8 cellular contexts compared by ENCODE assay signal in the genomic region with DNA sequence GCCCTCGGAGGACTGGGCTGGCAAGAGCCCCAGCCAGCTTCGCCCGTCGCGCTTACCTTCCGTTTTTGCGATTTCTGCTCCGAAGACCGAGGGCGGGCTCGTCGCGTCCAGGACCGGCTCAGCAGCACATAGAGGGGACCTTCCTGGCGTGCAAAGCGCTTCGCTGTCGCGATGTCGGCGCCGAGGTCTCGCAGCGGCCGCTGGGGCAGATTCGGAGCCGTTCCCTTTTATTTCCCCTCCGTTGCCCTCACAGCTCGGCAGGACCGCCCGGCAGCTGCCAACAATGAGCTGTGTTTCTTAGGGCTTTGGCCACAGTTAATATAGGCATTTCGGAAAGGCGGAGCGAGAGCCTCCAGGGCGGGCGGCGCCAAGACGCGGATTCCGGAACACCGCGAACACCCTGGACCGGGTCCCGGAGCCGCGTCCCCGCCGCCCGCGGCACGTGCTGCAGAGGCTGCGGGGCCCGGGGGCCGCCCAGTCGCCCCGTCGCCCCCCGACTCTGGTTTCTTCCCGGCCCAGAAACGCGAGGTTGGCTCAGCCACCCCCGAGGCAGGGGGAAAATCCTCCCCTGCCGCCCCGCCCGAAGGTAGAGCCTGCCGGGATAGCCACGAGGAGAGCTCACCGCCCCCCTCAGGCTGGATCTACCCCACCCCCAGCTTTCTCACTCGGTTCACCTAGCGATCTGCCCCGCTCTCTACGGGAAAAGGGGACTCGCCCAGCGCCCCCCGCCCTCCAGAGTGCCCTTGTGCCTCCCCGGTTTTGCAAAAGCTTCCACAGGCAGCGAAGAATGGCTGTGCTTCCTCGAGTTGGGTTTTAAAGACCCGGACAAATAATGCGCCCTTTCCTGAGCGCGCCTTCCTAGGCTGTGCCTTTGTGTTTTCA. TPM values are rescaled to one million over a fixed set of nuclear protein-coding genes. Genes with fewer than 3 reads are reported as not detected.
A peak's percentile ranks its signal among the peaks of the same experiment; 100 is the strongest.
DNase-seq lines count a peak whose midpoint lies in the region; ATAC-seq and TF ChIP-seq lines count a peak whose summit lies in the region.

A gene with protein sequence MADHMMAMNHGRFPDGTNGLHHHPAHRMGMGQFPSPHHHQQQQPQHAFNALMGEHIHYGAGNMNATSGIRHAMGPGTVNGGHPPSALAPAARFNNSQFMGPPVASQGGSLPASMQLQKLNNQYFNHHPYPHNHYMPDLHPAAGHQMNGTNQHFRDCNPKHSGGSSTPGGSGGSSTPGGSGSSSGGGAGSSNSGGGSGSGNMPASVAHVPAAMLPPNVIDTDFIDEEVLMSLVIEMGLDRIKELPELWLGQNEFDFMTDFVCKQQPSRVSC (minus strand): TSS at position 292 of the 882 bp plus-strand sequence. CDS start 704 bp downstream, outside the sequence.

- DNase-seq in AG10803 (ENCODE audit: low read depth) (peak; percentile 97), NCI-H510A (lab: John Stamatoyannopoulos, UW) (peak; percentile 57), chondrocyte (ENCODE audit: low spot score) (peak; percentile 95), kidney tubule cell (ENCODE audit: low spot score) (peak; percentile 97)
- peak; percentile 76 to 89 for DNase-seq in activated CD4-positive, alpha-beta T cell treated with anti-CD3 and anti-CD28 coated beads for 24 hours (ENCODE audit: low read depth in 2 of 2)
- DNase-seq in stimulated activated CD4-positive, alpha-beta T cell treated with anti-CD3 and anti-CD28 coated beads, Interleukin-1b, Interleukin-23, amount 100 ng/mL, for 1 hour (ENCODE audit: low read depth in 2 of 2): peak; percentile 85 to 88

- H3K27me3 Mint-ChIP-seq in chondrocyte (ENCODE audit: low read depth): no peaks in the 10 kb centered on the region

- TF ChIP-seq CTCF in AG10803 (conservative IDR thresholded peaks at IDR 0.05; ENCODE audit: low read length) (peak; percentile 9; the same call in 1 of the 2 replicates), chondrocyte (IDR thresholded peaks at IDR 0.05) (peak; percentile 50)

- peak; percentile 64 for ATAC-seq in GM19035 (IDR thresholded peaks at IDR 0.05; ENCODE audit: unreplicated experiment)
- peak; percentile 73 for ATAC-seq in HG03354 (IDR thresholded peaks at IDR 0.05; ENCODE audit: poor library complexity, severe bottlenecking, unreplicated experiment)

- H3K9me3 Mint-ChIP-seq in chondrocyte (ENCODE audit: low read depth): no peaks in the 10 kb centered on the region

- peak within 1 kb of the TSS; percentile 99 for H3K27ac Mint-ChIP-seq in chondrocyte (ENCODE audit: unreplicated experiment)

- H3K4me3 ChIP-seq in AG10803 (ENCODE audit: low read length): peak within 1 kb of the TSS; percentile 92

- H3K4me1 Mint-ChIP-seq in chondrocyte (ENCODE audit: low read depth): peaks cover 37% of the 10 kb centered on the region

- peaks cover 29% of the 10 kb centered on the region for H3K36me3 Mint-ChIP-seq in chondrocyte (ENCODE audit: low read depth)

- H3K4me3 Mint-ChIP-seq in chondrocyte (ENCODE audit: unreplicated experiment): peak within 1 kb of the TSS; percentile 98

RNA-seq across cellular contexts. Expression of the gene that starts here (rescaled TPM):
- total RNA-seq in chondrocyte: 144 to 233 TPM (median 228 TPM) in 3 replicates

Comparison
In these comparisons a context has a peak if more than half of its experiments do, and no peak if none do; other contexts are left out.
1. Peak in every context shown above with its lines: DNase-seq, ATAC-seq and H3K4me3 ChIP-seq.